14 cellular contexts compared by ENCODE assay signal in the genomic region with DNA sequence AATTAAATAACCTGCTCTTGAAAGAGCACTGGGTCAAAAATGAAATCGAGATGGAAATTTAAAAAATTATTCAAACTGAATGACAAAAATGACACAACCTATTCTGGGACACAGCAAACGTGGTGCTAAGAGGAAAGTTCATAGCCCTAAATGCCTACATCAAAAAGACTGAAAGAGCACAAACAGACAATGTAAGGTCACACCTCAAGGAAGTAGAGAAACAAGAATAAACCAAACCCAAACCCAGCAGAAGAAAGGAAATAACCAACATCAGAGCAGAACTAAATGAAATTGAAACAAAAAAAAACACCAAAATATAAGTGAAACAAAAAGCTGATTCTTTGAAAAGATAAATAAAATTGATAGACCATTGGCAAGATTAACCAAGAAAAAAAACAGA. TPM values are rescaled to one million over a fixed set of nuclear protein-coding genes. Genes with fewer than 3 reads are reported as not detected.
DNase-seq lines count a peak whose midpoint lies in the region; ATAC-seq and TF ChIP-seq lines count a peak whose summit lies in the region.
"Not testable (repeated sequence)": the region's sequence is repeated elsewhere in the genome, so short reads cannot be mapped to it uniquely, and the experiment has no call there.
"Had no signal": no experiment of that assay in that cellular context is flagged by ENCODE, and none has a peak within 500 bp of the region (broad histone marks: within the 10 kb centered on the region; RNA-seq: fewer than 3 reads in every experiment).

No MANE protein-coding gene starts in this region.

- POLR2A ChIA-PET in CD8-positive, alpha-beta T cell (lab: Charles Lee); activated CD4-positive, alpha-beta memory T cell treated with anti-CD3 and anti-CD28 coated beads, Interleukin-2, amount 10 ng/mL, durations not matched to agents 7 days and 5 days (lab: Charles Lee); naive thymus-derived CD4-positive, alpha-beta T cell (lab: Charles Lee): not testable (repeated sequence)
- POLR2A ChIA-PET in activated naive CD8-positive, alpha-beta T cell treated with anti-CD3 and anti-CD28 coated beads, Interleukin-2, amount 10 ng/mL, durations not matched to agents 7 days and 5 days (lab: Charles Lee) = interaction anchor here (0.6 kb wide), 1 partner anchor 22 kb away, joined by 3 read pairs; no protein-coding TSS in a partner anchor

- H3K27me3 Mint-ChIP-seq in CD8-positive, alpha-beta T cell (ENCODE audit: low read depth); T-helper 1 cell treated with Interleukin-12 subunit alpha and Interleukin-12 subunit beta and Interleukin-4 antibody, amounts not matched to agents 30 μg/mL and 1 μg/mL, for 36 hours (ENCODE audit: low read depth); activated CD4-positive, alpha-beta memory T cell treated with anti-CD3 and anti-CD28 coated beads, Interleukin-2, amount 10 ng/mL, durations not matched to agents 7 days and 5 days; activated T-cell treated with anti-CD3 and anti-CD28 coated beads, Interleukin-2, amount 50 U/mL, for 4 hours (ENCODE audit: low read depth); activated naive CD4-positive, alpha-beta T cell treated with anti-CD3 and anti-CD28 coated beads, Interleukin-2, amount 10 ng/mL, durations not matched to agents 7 days and 5 days; activated naive CD8-positive, alpha-beta T cell treated with anti-CD3 and anti-CD28 coated beads, Interleukin-2, amount 10 ng/mL, durations not matched to agents 7 days and 5 days; naive thymus-derived CD4-positive, alpha-beta T cell; stimulated activated naive CD8-positive, alpha-beta T cell treated with anti-CD3 and anti-CD28 coated beads, Interleukin-15, amount 100 ng/mL, for 72 hours: not testable (repeated sequence)

- H3K27ac Mint-ChIP-seq in CD8-positive, alpha-beta T cell = peak overlapping the region; percentile 90
- peak overlapping the region; percentile 86 for H3K27ac Mint-ChIP-seq in T-helper 1 cell treated with Interleukin-12 subunit alpha and Interleukin-12 subunit beta and Interleukin-4 antibody, amounts not matched to agents 30 μg/mL and 1 μg/mL, for 36 hours
- peak overlapping the region; percentile 76 for H3K27ac Mint-ChIP-seq in activated CD4-positive, alpha-beta memory T cell treated with anti-CD3 and anti-CD28 coated beads, Interleukin-2, amount 10 ng/mL, durations not matched to agents 7 days and 5 days
- peak overlapping the region; percentile 93 for H3K27ac Mint-ChIP-seq in activated naive CD4-positive, alpha-beta T cell treated with anti-CD3 and anti-CD28 coated beads, Interleukin-2, amount 10 ng/mL, durations not matched to agents 7 days and 5 days
- peak overlapping the region; percentile 81 for H3K27ac Mint-ChIP-seq in activated naive CD8-positive, alpha-beta T cell treated with anti-CD3 and anti-CD28 coated beads, Interleukin-2, amount 10 ng/mL, durations not matched to agents 7 days and 5 days
- H3K27ac Mint-ChIP-seq in naive thymus-derived CD4-positive, alpha-beta T cell = peak overlapping the region; percentile 20 to 97 (median 79)
- peak overlapping the region in 1 of 2 donors; percentile 66 for H3K27ac Mint-ChIP-seq in stimulated activated naive CD8-positive, alpha-beta T cell treated with anti-CD3 and anti-CD28 coated beads, Interleukin-15, amount 100 ng/mL, for 72 hours

- H3K36me3 Mint-ChIP-seq in CD8-positive, alpha-beta T cell; T-helper 1 cell treated with Interleukin-12 subunit alpha and Interleukin-12 subunit beta and Interleukin-4 antibody, amounts not matched to agents 30 μg/mL and 1 μg/mL, for 36 hours (ENCODE audit: low read depth); activated CD4-positive, alpha-beta memory T cell treated with anti-CD3 and anti-CD28 coated beads, Interleukin-2, amount 10 ng/mL, durations not matched to agents 7 days and 5 days (ENCODE audit: low read depth); activated T-cell treated with anti-CD3 and anti-CD28 coated beads, Interleukin-2, amount 50 U/mL, for 4 hours (ENCODE audit: insufficient read depth): not testable (repeated sequence)
- H3K36me3 Mint-ChIP-seq in activated naive CD4-positive, alpha-beta T cell treated with anti-CD3 and anti-CD28 coated beads, Interleukin-2, amount 10 ng/mL, durations not matched to agents 7 days and 5 days = peaks cover 12% of the 10 kb centered on the region
- peaks cover 11% of the 10 kb centered on the region for H3K36me3 Mint-ChIP-seq in activated naive CD8-positive, alpha-beta T cell treated with anti-CD3 and anti-CD28 coated beads, Interleukin-2, amount 10 ng/mL, durations not matched to agents 7 days and 5 days
- H3K36me3 Mint-ChIP-seq in naive thymus-derived CD4-positive, alpha-beta T cell = peaks cover 0 to 32% (median 0%) of the 10 kb centered on the region in 5 donors

- H3K27me3 ChIP-seq in CD8-positive, alpha-beta T cell (ENCODE audit: insufficient read depth, low read length); naive thymus-derived CD4-positive, alpha-beta T cell (ENCODE audit: control insufficient read depth in 2 of 2, insufficient read depth in 2 of 2, low read length in 2 of 2): not testable (repeated sequence)

- peaks cover 24% of the 10 kb centered on the region for H3K4me1 Mint-ChIP-seq in CD8-positive, alpha-beta T cell (ENCODE audit: low read depth)
- peaks cover 32% of the 10 kb centered on the region for H3K4me1 Mint-ChIP-seq in T-helper 1 cell treated with Interleukin-12 subunit alpha and Interleukin-12 subunit beta and Interleukin-4 antibody, amounts not matched to agents 30 μg/mL and 1 μg/mL, for 36 hours (ENCODE audit: low read depth)
- H3K4me1 Mint-ChIP-seq in activated CD4-positive, alpha-beta memory T cell treated with anti-CD3 and anti-CD28 coated beads, Interleukin-2, amount 10 ng/mL, durations not matched to agents 7 days and 5 days = peaks cover 15% of the 10 kb centered on the region
- peaks cover 15% of the 10 kb centered on the region for H3K4me1 Mint-ChIP-seq in activated T-cell treated with anti-CD3 and anti-CD28 coated beads, Interleukin-2, amount 50 U/mL, for 4 hours (ENCODE audit: low read depth)
- H3K4me1 Mint-ChIP-seq in activated naive CD4-positive, alpha-beta T cell treated with anti-CD3 and anti-CD28 coated beads, Interleukin-2, amount 10 ng/mL, durations not matched to agents 7 days and 5 days = peaks cover 43% of the 10 kb centered on the region
- H3K4me1 Mint-ChIP-seq in activated naive CD8-positive, alpha-beta T cell treated with anti-CD3 and anti-CD28 coated beads, Interleukin-2, amount 10 ng/mL, durations not matched to agents 7 days and 5 days = peaks cover 19% of the 10 kb centered on the region
- peaks cover 2 to 38% (median 35%) of the 10 kb centered on the region in 7 donors for H3K4me1 Mint-ChIP-seq in naive thymus-derived CD4-positive, alpha-beta T cell
- H3K4me1 Mint-ChIP-seq in stimulated activated naive CD8-positive, alpha-beta T cell treated with anti-CD3 and anti-CD28 coated beads, Interleukin-15, amount 100 ng/mL, for 72 hours = peaks cover 27% of the 10 kb centered on the region

- H3K9me3 ChIP-seq in CD8-positive, alpha-beta T cell (ENCODE audit: low read length); naive thymus-derived CD4-positive, alpha-beta T cell (ENCODE audit: control insufficient read depth in 2 of 3, low read length in 3 of 3): not testable (repeated sequence)

- not testable (repeated sequence) for H3K4me1 ChIP-seq in CD8-positive, alpha-beta T cell (ENCODE audit: insufficient read depth, low read length); naive thymus-derived CD4-positive, alpha-beta T cell (ENCODE audit: control insufficient read depth in 2 of 2, insufficient read depth in 2 of 2, low read length in 2 of 2)

- intact Hi-C loops in CD8-positive, alpha-beta T cell (cut with DNase I, micrococcal nuclease); naive thymus-derived CD4-positive, alpha-beta T cell (cut with micrococcal nuclease): not testable (repeated sequence)

- CTCF ChIA-PET in CD8-positive, alpha-beta T cell (lab: Charles Lee); activated CD4-positive, alpha-beta memory T cell treated with anti-CD3 and anti-CD28 coated beads, Interleukin-2, amount 10 ng/mL, durations not matched to agents 7 days and 5 days (lab: Charles Lee); activated naive CD4-positive, alpha-beta T cell treated with anti-CD3 and anti-CD28 coated beads, Interleukin-2, amount 10 ng/mL, durations not matched to agents 7 days and 5 days (lab: Charles Lee); naive thymus-derived CD4-positive, alpha-beta T cell (lab: Charles Lee): not testable (repeated sequence)

- H3K36me3 ChIP-seq in CD8-positive, alpha-beta T cell (ENCODE audit: insufficient read depth, low read length); naive thymus-derived CD4-positive, alpha-beta T cell (ENCODE audit: control insufficient read depth in 2 of 3, insufficient read depth in 3 of 3, low read length in 3 of 3): not testable (repeated sequence)

- H3K9me3 Mint-ChIP-seq in CD8-positive, alpha-beta T cell; activated CD4-positive, alpha-beta memory T cell treated with anti-CD3 and anti-CD28 coated beads, Interleukin-2, amount 10 ng/mL, durations not matched to agents 7 days and 5 days; activated T-cell treated with anti-CD3 and anti-CD28 coated beads, Interleukin-2, amount 50 U/mL, for 4 hours; activated naive CD4-positive, alpha-beta T cell treated with anti-CD3 and anti-CD28 coated beads, Interleukin-2, amount 10 ng/mL, durations not matched to agents 7 days and 5 days; activated naive CD8-positive, alpha-beta T cell treated with anti-CD3 and anti-CD28 coated beads, Interleukin-2, amount 10 ng/mL, durations not matched to agents 7 days and 5 days; stimulated activated naive CD8-positive, alpha-beta T cell treated with anti-CD3 and anti-CD28 coated beads, Interleukin-15, amount 100 ng/mL, for 72 hours: not testable (repeated sequence)
- H3K9me3 Mint-ChIP-seq in T-helper 1 cell treated with Interleukin-12 subunit alpha and Interleukin-12 subunit beta and Interleukin-4 antibody, amounts not matched to agents 30 μg/mL and 1 μg/mL, for 36 hours = peaks cover 14% of the 10 kb centered on the region
- H3K9me3 Mint-ChIP-seq in naive thymus-derived CD4-positive, alpha-beta T cell = peaks cover 0 to 15% (median 0%) of the 10 kb centered on the region in 11 donors

- not testable (repeated sequence) for H3K4me3 ChIP-seq in CD8-positive, alpha-beta T cell (ENCODE audit: low read depth, low read length); naive thymus-derived CD4-positive, alpha-beta T cell (ENCODE audit: low read length)

- peak overlapping the region; percentile 58 for H3K4me3 Mint-ChIP-seq in CD8-positive, alpha-beta T cell
- H3K4me3 Mint-ChIP-seq in T-helper 1 cell treated with Interleukin-12 subunit alpha and Interleukin-12 subunit beta and Interleukin-4 antibody, amounts not matched to agents 30 μg/mL and 1 μg/mL, for 36 hours = peak overlapping the region; percentile 61
- peak overlapping the region; percentile 16 for H3K4me3 Mint-ChIP-seq in activated CD4-positive, alpha-beta memory T cell treated with anti-CD3 and anti-CD28 coated beads, Interleukin-2, amount 10 ng/mL, durations not matched to agents 7 days and 5 days
- H3K4me3 Mint-ChIP-seq in activated T-cell treated with anti-CD3 and anti-CD28 coated beads, Interleukin-2, amount 50 U/mL, for 4 hours = peak overlapping the region; percentile 13
- H3K4me3 Mint-ChIP-seq in activated naive CD4-positive, alpha-beta T cell treated with anti-CD3 and anti-CD28 coated beads, Interleukin-2, amount 10 ng/mL, durations not matched to agents 7 days and 5 days = peak overlapping the region; percentile 55
- H3K4me3 Mint-ChIP-seq in activated naive CD8-positive, alpha-beta T cell treated with anti-CD3 and anti-CD28 coated beads, Interleukin-2, amount 10 ng/mL, durations not matched to agents 7 days and 5 days = peak overlapping the region; percentile 58
- H3K4me3 Mint-ChIP-seq in naive thymus-derived CD4-positive, alpha-beta T cell = peak overlapping the region; percentile 4 to 80 (median 60)
- peak overlapping the region; percentile 20 to 21 for H3K4me3 Mint-ChIP-seq in stimulated activated naive CD8-positive, alpha-beta T cell treated with anti-CD3 and anti-CD28 coated beads, Interleukin-15, amount 100 ng/mL, for 72 hours

- ATAC-seq in CD8-positive, alpha-beta T cell; activated T-cell treated with anti-CD3 and anti-CD28 coated beads, Interleukin-2, amount 50 U/mL, for 4 hours; activated naive CD8-positive, alpha-beta T cell treated with anti-CD3 and anti-CD28 coated beads, Interleukin-2, amount 10 ng/mL, durations not matched to agents 7 days and 5 days (ENCODE audit: low read depth); naive thymus-derived CD4-positive, alpha-beta T cell; stimulated activated naive CD8-positive, alpha-beta T cell treated with anti-CD3 and anti-CD28 coated beads, Interleukin-15, amount 100 ng/mL, for 72 hours: not testable (repeated sequence)

- DNase-seq in CD8-positive, alpha-beta T cell; activated CD4-positive, alpha-beta memory T cell treated with anti-CD3 and anti-CD28 coated beads, Interleukin-2, amount 10 ng/mL, durations not matched to agents 7 days and 5 days; activated T-cell treated with anti-CD3 and anti-CD28 coated beads, Interleukin-2, amount 50 U/mL, for 4 hours; activated naive CD4-positive, alpha-beta T cell treated with anti-CD3 and anti-CD28 coated beads, Interleukin-2, amount 10 ng/mL, durations not matched to agents 7 days and 5 days; activated naive CD8-positive, alpha-beta T cell treated with anti-CD3 and anti-CD28 coated beads, Interleukin-2, amount 10 ng/mL, durations not matched to agents 7 days and 5 days; stimulated activated naive CD8-positive, alpha-beta T cell treated with anti-CD3 and anti-CD28 coated beads, Interleukin-15, amount 100 ng/mL, for 72 hours: not testable (repeated sequence)
- peak in 6 of 9 donors; percentile 2 to 51 (median 34) for DNase-seq in naive thymus-derived CD4-positive, alpha-beta T cell

- H3K27ac ChIP-seq in CD8-positive, alpha-beta T cell (ENCODE audit: low read depth, low read length); naive thymus-derived CD4-positive, alpha-beta T cell (ENCODE audit: low read depth, low read length): not testable (repeated sequence)

- not testable (repeated sequence) for TF ChIP-seq CTCF in CD8-positive, alpha-beta T cell (IDR thresholded peaks at IDR 0.05)

RNA-seq across cellular contexts. Expression of a gene that starts 15.1 kb away (rescaled TPM):
- not detected for total RNA-seq in CD8-positive, alpha-beta T cell
- total RNA-seq in activated CD4-positive, alpha-beta memory T cell treated with anti-CD3 and anti-CD28 coated beads, Interleukin-2, amount 10 ng/mL, durations not matched to agents 7 days and 5 days = not detected
- total RNA-seq in activated T-cell treated with anti-CD3 and anti-CD28 coated beads, Interleukin-2, amount 50 U/mL, for 4 hours = not detected
- total RNA-seq in activated naive CD8-positive, alpha-beta T cell treated with anti-CD3 and anti-CD28 coated beads, Interleukin-2, amount 10 ng/mL, durations not matched to agents 7 days and 5 days = not detected
- total RNA-seq in naive thymus-derived CD4-positive, alpha-beta T cell = not detected
- polyA plus RNA-seq in naive thymus-derived CD4-positive, alpha-beta T cell = not detected
- total RNA-seq: CD8-positive, alpha-beta memory T cell; G401; GM12878; H1; H9; IMR-90 had no signal
- polyA plus RNA-seq: CD8-positive, alpha-beta memory T cell; H1; IMR-90 had no signal
